ENCODE assay signal across 10 cellular contexts in the genomic region with DNA sequence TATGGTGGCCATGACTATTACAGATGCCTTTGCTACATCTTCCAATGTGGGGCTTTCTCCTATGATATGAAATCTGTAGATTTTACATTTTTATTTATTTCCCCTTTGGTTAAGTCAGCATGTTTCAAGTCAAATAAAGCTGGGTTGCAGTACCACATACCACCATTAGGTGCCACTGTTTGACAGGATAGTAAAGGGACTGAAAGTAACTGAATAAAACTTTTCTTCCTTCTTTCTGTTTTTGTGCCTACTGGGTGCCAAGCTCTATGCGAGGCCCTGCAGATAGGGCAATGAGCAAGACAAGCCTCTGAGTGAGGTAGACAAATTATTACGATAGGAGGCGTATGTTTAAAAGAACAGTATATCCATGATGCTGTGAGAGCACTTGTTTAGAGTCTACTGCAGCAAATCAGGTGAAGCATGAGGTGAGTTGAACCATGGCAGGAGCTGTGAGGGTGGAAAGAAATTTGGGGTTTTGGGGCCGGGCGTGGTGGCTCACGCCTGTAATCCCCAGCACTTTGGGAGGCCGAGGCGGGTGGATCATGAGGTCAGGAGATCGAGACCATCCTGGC.
DNase-seq lines count a peak whose midpoint lies in the region; ATAC-seq, FAIRE-seq and TF ChIP-seq lines count a peak whose summit lies in the region.
"Had no signal": no experiment of that assay in that cellular context is flagged by ENCODE, and none has a peak within 500 bp of the region (broad histone marks: within the 10 kb centered on the region; RNA-seq: fewer than 3 reads in every experiment).

No MANE protein-coding gene starts in this region.

- H3K9me3 ChIP-seq in astrocyte (ENCODE audit: insufficient read depth, low read depth, low read length): peaks cover 4% of the 10 kb centered on the region
- H3K9me3 ChIP-seq in kidney (ENCODE audit: control insufficient read depth in 1 of 2, low read length in 2 of 2): peaks cover 0 to 4% of the 10 kb centered on the region in 2 donors

- H3K9ac ChIP-seq in astrocyte (ENCODE audit: low read length) (no peak overlapping the region), kidney (ENCODE audit: low read length in 2 of 2) (no peak overlapping the region)

- H3K27me3 Mint-ChIP-seq in astrocyte (ENCODE audit: low read depth, unreplicated experiment) (no peaks in the 10 kb centered on the region), nephron (ENCODE audit: low read depth) (peaks cover 3% of the 10 kb centered on the region)

- ATAC-seq in HG03095 (IDR thresholded peaks at IDR 0.05; ENCODE audit: unreplicated experiment): no peak

- no peak overlapping the region for H3K4me2 ChIP-seq in astrocyte (ENCODE audit: low read length)

- intact Hi-C loops in kidney (cut with DNase I): no loop called here

- FAIRE-seq in astrocyte (lab: Jason Lieb, UNC): no peak
- no peak for FAIRE-seq in kidney (lab: Jason Lieb, UNC)
- FAIRE-seq: A204.1 had no signal

- H3K36me3 Mint-ChIP-seq in astrocyte (ENCODE audit: low read depth, unreplicated experiment) (no peaks in the 10 kb centered on the region), nephron (ENCODE audit: low read depth) (no peaks in the 10 kb centered on the region)

- DNase-seq in DMS53 (lab: John Stamatoyannopoulos, UW) (peak; percentile 54), DMS53 treated with DMSO at 0.1 percent for 48 hours (lab: John Stamatoyannopoulos, UW; ENCODE audit: unreplicated experiment) (no peak), astrocyte (ENCODE audit: low read depth) (no peak), kidney (no peak), SW 1271 (lab: John Stamatoyannopoulos, UW) (no peak)
- DNase-seq in Jurkat, Clone E6-1 (ENCODE audit: low read depth, low spot score): peak; percentile 31

- H3K4me3 Mint-ChIP-seq in astrocyte (ENCODE audit: unreplicated experiment) (no peak overlapping the region), nephron (no peak overlapping the region)

- H3K27me3 ChIP-seq in astrocyte (ENCODE audit: insufficient read depth, low read length): no peaks in the 10 kb centered on the region

- H3K79me2 ChIP-seq in astrocyte (ENCODE audit: insufficient read depth, low read length): no peaks in the 10 kb centered on the region

- H3K9me3 Mint-ChIP-seq in astrocyte (ENCODE audit: unreplicated experiment): peaks cover 16% of the 10 kb centered on the region
- peaks cover 12% of the 10 kb centered on the region for H3K9me3 Mint-ChIP-seq in nephron

- H3K27ac Mint-ChIP-seq in astrocyte (ENCODE audit: unreplicated experiment) (no peak overlapping the region), nephron (no peak overlapping the region)

- TF ChIP-seq CTCF in astrocyte (IDR thresholded peaks at IDR 0.05; ENCODE audit: insufficient read depth, low read depth, low read length) (peak; percentile 65), nephron (IDR thresholded peaks at IDR 0.05; ENCODE audit: unreplicated experiment in 3 of 3) (peak in 2 of 3 experiments; percentile 27 to 45), kidney (IDR thresholded peaks at IDR 0.05; ENCODE audit: borderline replicate concordance, extremely low read depth, insufficient read depth) (no peak)

- no peak overlapping the region for H2AFZ ChIP-seq in astrocyte (ENCODE audit: low read depth, low read length)

- H3K4me1 Mint-ChIP-seq in astrocyte (ENCODE audit: low read depth, unreplicated experiment) (peaks cover 46% of the 10 kb centered on the region), nephron (peaks cover 16% of the 10 kb centered on the region)

- H3K4me3 ChIP-seq in Jurkat, Clone E6-1 (ENCODE audit: low read length): no peak overlapping the region
- H3K4me3 ChIP-seq in astrocyte (ENCODE audit: insufficient read depth, low read depth, low read length): no peak overlapping the region
- H3K4me3 ChIP-seq in kidney (ENCODE audit: low read length in 2 of 2): no peak overlapping the region
- H3K4me3 ChIP-seq: coronary artery had no signal

- peaks cover 39% of the 10 kb centered on the region for H3K4me1 ChIP-seq in astrocyte (ENCODE audit: insufficient read depth, low read length)
- no peaks in the 10 kb centered on the region for H3K4me1 ChIP-seq in kidney (ENCODE audit: control insufficient read depth in 1 of 2, insufficient read depth in 1 of 2, low read depth in 1 of 2, low read length in 2 of 2)

- H3K27ac ChIP-seq in astrocyte (ENCODE audit: low read depth, low read length) (no peak overlapping the region), kidney (ENCODE audit: low read depth in 2 of 2, low read length in 2 of 2) (no peak overlapping the region)
- H3K27ac ChIP-seq: coronary artery had no signal

- H4K20me1 ChIP-seq in astrocyte (ENCODE audit: insufficient read depth, low read length): no peaks in the 10 kb centered on the region

- no peaks in the 10 kb centered on the region for H3K36me3 ChIP-seq in astrocyte (ENCODE audit: insufficient read depth, low read length)
- H3K36me3 ChIP-seq in kidney (ENCODE audit: control insufficient read depth in 1 of 2, insufficient read depth in 2 of 2, low read length in 2 of 2): no peaks in the 10 kb centered on the region

Comparison
In these comparisons a context has a peak if more than half of its experiments do, and no peak if none do; other contexts are left out.
1. DNase-seq: peak in DMS53 (single experiment) and Jurkat, Clone E6-1 (single experiment); none in DMS53 treated with DMSO at 0.1 percent for 48 hours (single experiment), astrocyte (single experiment), kidney (single experiment) and SW 1271 (0 of 2).